ENCODE assay signal across 11 cellular contexts in the genomic region with DNA sequence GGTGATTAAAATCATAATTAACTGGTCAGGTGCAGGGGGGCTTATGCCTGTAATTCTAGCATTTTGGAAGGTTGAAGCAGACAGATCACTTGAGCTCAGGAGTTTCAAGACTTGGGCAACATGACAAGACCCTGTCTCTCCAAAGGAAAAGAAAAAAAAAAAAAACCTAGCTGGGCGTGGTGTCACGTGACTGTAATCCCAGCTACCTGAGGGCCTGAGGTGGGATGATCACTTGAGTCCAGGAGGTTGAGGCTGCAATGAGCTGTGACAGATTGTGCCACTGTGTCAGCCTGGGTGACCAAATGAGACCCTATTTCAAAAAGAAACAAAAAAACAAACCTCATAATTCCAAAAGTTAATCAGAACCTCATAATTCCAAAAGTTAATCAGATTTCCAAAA.
"Had no signal": no experiment of that assay in that cellular context is flagged by ENCODE, and none has a peak within 500 bp of the region (broad histone marks: within the 10 kb centered on the region; RNA-seq: fewer than 3 reads in every experiment).

No MANE protein-coding gene starts in this region.

- ATAC-seq: GM23338, HCT116 had no signal

- H3K27ac ChIP-seq: GM23248 had no signal

- H3K9ac ChIP-seq: GM23248 had no signal

- FAIRE-seq: H1, H54 had no signal

- DNase-seq: GM23248, GOT3, H7, H9, HCEC 1CT, HFFc6 had no signal

- H3K4me1 ChIP-seq: HAP-1 had no signal

- H3K9me3 ChIP-seq: HAP-1 had no signal

- H3K4me2 ChIP-seq: GM23338 had no signal

- H3K36me3 ChIP-seq: HAP-1 had no signal

- H2AFZ ChIP-seq: GM23248, GM23338 had no signal

- H3K4me3 ChIP-seq: GM23248, GM23338, HAP-1 had no signal
